Comparison of ENCODE assay signal across 41 cellular contexts in genomic region chr11:120818097-120818496, GRCh38.
"Had no signal": no experiment of that assay in that cellular context is flagged by ENCODE, and none has a peak within 500 bp of the region (broad histone marks: within the 10 kb centered on the region; RNA-seq: fewer than 3 reads in every experiment).

No MANE protein-coding gene starts in this region.

- DNase-seq: activated effector memory CD4-positive, alpha-beta T cell treated with anti-CD3 and anti-CD28 coated beads, Interleukin-2, amount 50 U/mL, for 16 hours; activated effector memory CD4-positive, alpha-beta T cell treated with Interleukin-2 at 50 U/mL for 16 hours; activated gamma-delta T cell; activated gamma-delta T cell treated with Interleukin-2 at 50 U/mL for 16 hours; activated naive CD4-positive, alpha-beta T cell; activated naive CD4-positive, alpha-beta T cell treated with anti-CD3 and anti-CD28 coated beads for 36 hours; activated naive CD4-positive, alpha-beta T cell treated with anti-CD3 and anti-CD28 coated beads, Interleukin-2, amount 10 ng/mL, durations not matched to agents 7 days and 5 days; activated naive CD4-positive, alpha-beta T cell treated with anti-CD3 and anti-CD28 coated beads, Interleukin-2, amount 50 U/mL, for 16 hours; activated naive CD4-positive, alpha-beta T cell treated with Interleukin-2 at 50 U/mL for 16 hours; activated naive CD8-positive, alpha-beta T cell treated with anti-CD3 and anti-CD28 coated beads for 36 hours; activated naive CD8-positive, alpha-beta T cell treated with anti-CD3 and anti-CD28 coated beads, Interleukin-2, amount 10 ng/mL, durations not matched to agents 7 days and 5 days; activated naive CD8-positive, alpha-beta T cell treated with anti-CD3 and anti-CD28 coated beads, Interleukin-2, amount 50 U/mL, for 24 hours; activated T-cell treated with anti-CD3 and anti-CD28 coated beads for 4 hours; activated T-cell treated with anti-CD3 and anti-CD28 coated beads, Interleukin-2, amount 50 U/mL, for 1 hour; activated T-cell treated with anti-CD3 and anti-CD28 coated beads, Interleukin-2, amount 50 U/mL, for 24 hours; activated T-cell treated with anti-CD3 and anti-CD28 coated beads, Interleukin-2, amount 50 U/mL, for 4 hours; activated T-cell treated with anti-CD3 and anti-CD28 coated beads, Interleukin-2, amount 50 U/mL, for 48 hours; activated T-cell treated with anti-CD3 and anti-CD28 coated beads, Interleukin-2, amount 50 U/mL, for 72 hours; adrenal gland; amniotic stem cell; amygdala; anterior cingulate cortex; aorta; body of pancreas; brain microvascular endothelial cell; caudate nucleus; central memory CD4-positive, alpha-beta T cell; cerebellar nuclear complex had no signal

- H3K4me1 ChIP-seq: ascending aorta, body of pancreas had no signal

- H3K27me3 ChIP-seq: adrenal gland, ascending aorta, body of pancreas, brain microvascular endothelial cell had no signal

- H3K4me3 ChIP-seq: adrenal gland, ascending aorta, body of pancreas, breast epithelium, cardiac muscle cell had no signal

- ATAC-seq: activated naive CD4-positive, alpha-beta T cell treated with anti-CD3 and anti-CD28 coated beads, Interleukin-2, amount 50 U/mL, for 72 hours; activated naive CD8-positive, alpha-beta T cell treated with anti-CD3 and anti-CD28 coated beads, Interleukin-2, amount 50 U/mL, for 24 hours; activated T-cell treated with anti-CD3 and anti-CD28 coated beads, Interleukin-2, amount 50 U/mL, for 4 hours; activated T-cell treated with anti-CD3 and anti-CD28 coated beads, Interleukin-2, amount 50 U/mL, for 72 hours; activated T-helper 17 cell treated with anti-CD3 and anti-CD28 coated beads, Interleukin-2, amount 50 U/mL, for 72 hours; body of pancreas had no signal

- H3K36me3 Mint-ChIP-seq: activated naive CD4-positive, alpha-beta T cell treated with anti-CD3 and anti-CD28 coated beads, Interleukin-2, amount 10 ng/mL, durations not matched to agents 7 days and 5 days; activated naive CD4-positive, alpha-beta T cell treated with anti-CD3 and anti-CD28 coated beads, Interleukin-2, amount 50 U/mL, for 24 hours; activated naive CD4-positive, alpha-beta T cell treated with anti-CD3 and anti-CD28 coated beads, Interleukin-2, amount 50 U/mL, for 72 hours; activated naive CD8-positive, alpha-beta T cell; activated naive CD8-positive, alpha-beta T cell treated with anti-CD3 and anti-CD28 coated beads for 36 hours; activated naive CD8-positive, alpha-beta T cell treated with anti-CD3 and anti-CD28 coated beads, Interleukin-2, amount 10 ng/mL, durations not matched to agents 7 days and 5 days; brain had no signal

- H3K4me1 Mint-ChIP-seq: activated naive CD4-positive, alpha-beta T cell treated with anti-CD3 and anti-CD28 coated beads, Interleukin-2, amount 10 ng/mL, durations not matched to agents 7 days and 5 days; activated naive CD4-positive, alpha-beta T cell treated with anti-CD3 and anti-CD28 coated beads, Interleukin-2, amount 50 U/mL, for 24 hours; activated naive CD8-positive, alpha-beta T cell treated with anti-CD3 and anti-CD28 coated beads, Interleukin-2, amount 50 U/mL, for 24 hours; activated T-helper 17 cell treated with anti-CD3 and anti-CD28 coated beads, Interleukin-2, amount 50 U/mL, for 72 hours had no signal

- H3K27ac Mint-ChIP-seq: activated naive CD4-positive, alpha-beta T cell treated with anti-CD3 and anti-CD28 coated beads for 36 hours; activated naive CD4-positive, alpha-beta T cell treated with anti-CD3 and anti-CD28 coated beads, Interleukin-2, amount 10 ng/mL, durations not matched to agents 7 days and 5 days; activated naive CD4-positive, alpha-beta T cell treated with anti-CD3 and anti-CD28 coated beads, Interleukin-2, amount 50 U/mL, for 24 hours; activated naive CD4-positive, alpha-beta T cell treated with anti-CD3 and anti-CD28 coated beads, Interleukin-2, amount 50 U/mL, for 72 hours; activated naive CD8-positive, alpha-beta T cell; activated naive CD8-positive, alpha-beta T cell treated with anti-CD3 and anti-CD28 coated beads for 36 hours; activated naive CD8-positive, alpha-beta T cell treated with anti-CD3 and anti-CD28 coated beads, Interleukin-2, amount 10 ng/mL, durations not matched to agents 7 days and 5 days; activated naive CD8-positive, alpha-beta T cell treated with anti-CD3 and anti-CD28 coated beads, Interleukin-2, amount 50 U/mL, for 24 hours; activated T-cell treated with anti-CD3 and anti-CD28 coated beads, Interleukin-2, amount 50 U/mL, for 24 hours; activated T-cell treated with anti-CD3 and anti-CD28 coated beads, Interleukin-2, amount 50 U/mL, for 72 hours; activated T-helper 1 cell treated with anti-CD3 and anti-CD28 coated beads, Interleukin-12 subunit alpha, Interleukin-12 subunit beta, Interleukin-2, Interleukin-4 antibody, amounts not matched to agents 30 ng/mL and 10 ng/mL and 1 ng/mL, durations not matched to agents 14 hours and 24 hours and 36 hours; activated T-helper 17 cell treated with anti-CD3 and anti-CD28 coated beads, Interleukin-2, amount 50 U/mL, for 72 hours; activated T-helper 2 cell treated with anti-CD3 and anti-CD28 coated beads, Interferon-gamma antibody, Interleukin-2, Interleukin-4, amounts not matched to agents 10 μg/mL and 5 μg/mL and 100 μg/mL, durations not matched to agents 14 hours and 24 hours and 36 hours had no signal

- H3K27ac ChIP-seq: adrenal gland, ascending aorta, body of pancreas, brain microvascular endothelial cell, breast epithelium, cardiac muscle cell had no signal

- FAIRE-seq: astrocyte, bronchial epithelial cell had no signal

- H3K4me3 Mint-ChIP-seq: activated naive CD4-positive, alpha-beta T cell treated with anti-CD3 and anti-CD28 coated beads for 36 hours; activated naive CD4-positive, alpha-beta T cell treated with anti-CD3 and anti-CD28 coated beads, Interleukin-2, amount 10 ng/mL, durations not matched to agents 7 days and 5 days; activated naive CD4-positive, alpha-beta T cell treated with anti-CD3 and anti-CD28 coated beads, Interleukin-2, amount 50 U/mL, for 24 hours; activated naive CD8-positive, alpha-beta T cell; activated naive CD8-positive, alpha-beta T cell treated with anti-CD3 and anti-CD28 coated beads for 36 hours; activated naive CD8-positive, alpha-beta T cell treated with anti-CD3 and anti-CD28 coated beads, Interleukin-2, amount 10 ng/mL, durations not matched to agents 7 days and 5 days; activated naive CD8-positive, alpha-beta T cell treated with anti-CD3 and anti-CD28 coated beads, Interleukin-2, amount 50 U/mL, for 24 hours; activated T-cell treated with anti-CD3 and anti-CD28 coated beads, Interleukin-2, amount 50 U/mL, for 24 hours; activated T-cell treated with anti-CD3 and anti-CD28 coated beads, Interleukin-2, amount 50 U/mL, for 4 hours; activated T-cell treated with anti-CD3 and anti-CD28 coated beads, Interleukin-2, amount 50 U/mL, for 72 hours; activated T-helper 1 cell treated with anti-CD3 and anti-CD28 coated beads, Interleukin-12 subunit alpha, Interleukin-12 subunit beta, Interleukin-2, Interleukin-4 antibody, amounts not matched to agents 30 ng/mL and 10 ng/mL and 1 ng/mL, durations not matched to agents 14 hours and 24 hours and 36 hours; activated T-helper 17 cell treated with anti-CD3 and anti-CD28 coated beads, Interleukin-2, amount 50 U/mL, for 72 hours; brain; central memory CD8-positive, alpha-beta T cell had no signal

- H3K9me3 Mint-ChIP-seq: activated naive CD4-positive, alpha-beta T cell treated with anti-CD3 and anti-CD28 coated beads for 36 hours; activated naive CD4-positive, alpha-beta T cell treated with anti-CD3 and anti-CD28 coated beads, Interleukin-2, amount 10 ng/mL, durations not matched to agents 7 days and 5 days; activated naive CD4-positive, alpha-beta T cell treated with anti-CD3 and anti-CD28 coated beads, Interleukin-2, amount 50 U/mL, for 24 hours; activated naive CD4-positive, alpha-beta T cell treated with anti-CD3 and anti-CD28 coated beads, Interleukin-2, amount 50 U/mL, for 72 hours; activated naive CD8-positive, alpha-beta T cell treated with anti-CD3 and anti-CD28 coated beads for 36 hours; activated naive CD8-positive, alpha-beta T cell treated with anti-CD3 and anti-CD28 coated beads, Interleukin-2, amount 10 ng/mL, durations not matched to agents 7 days and 5 days; activated naive CD8-positive, alpha-beta T cell treated with anti-CD3 and anti-CD28 coated beads, Interleukin-2, amount 50 U/mL, for 24 hours; activated T-cell treated with anti-CD3 and anti-CD28 coated beads, Interleukin-2, amount 50 U/mL, for 24 hours; activated T-cell treated with anti-CD3 and anti-CD28 coated beads, Interleukin-2, amount 50 U/mL, for 4 hours; activated T-cell treated with anti-CD3 and anti-CD28 coated beads, Interleukin-2, amount 50 U/mL, for 72 hours; activated T-helper 1 cell treated with anti-CD3 and anti-CD28 coated beads, Interleukin-12 subunit alpha, Interleukin-12 subunit beta, Interleukin-2, Interleukin-4 antibody, amounts not matched to agents 30 ng/mL and 10 ng/mL and 1 ng/mL, durations not matched to agents 14 hours and 24 hours and 36 hours; activated T-helper 17 cell treated with anti-CD3 and anti-CD28 coated beads, Interleukin-2, amount 50 U/mL, for 72 hours; activated T-helper 2 cell treated with anti-CD3 and anti-CD28 coated beads, Interferon-gamma antibody, Interleukin-2, Interleukin-4, amounts not matched to agents 10 μg/mL and 5 μg/mL and 100 μg/mL, durations not matched to agents 14 hours and 24 hours and 36 hours; brain; central memory CD8-positive, alpha-beta T cell had no signal

- H3K9me3 ChIP-seq: adrenal gland, ascending aorta, body of pancreas, breast epithelium had no signal

- H3K36me3 ChIP-seq: adrenal gland, ascending aorta, brain microvascular endothelial cell, breast epithelium, cardiac muscle cell had no signal
